ENCODE assay signal across 15 cellular contexts in genomic region chr13:37175996-37176395, GRCh38.
DNase-seq lines count a peak whose midpoint lies in the region; ATAC-seq and TF ChIP-seq lines count a peak whose summit lies in the region.
"Had no signal": no experiment of that assay in that cellular context is flagged by ENCODE, and none has a peak within 500 bp of the region (broad histone marks: within the 10 kb centered on the region; RNA-seq: fewer than 3 reads in every experiment).

No MANE protein-coding gene starts in this region.

- H3K9me3 Mint-ChIP-seq in activated naive CD4-positive, alpha-beta T cell treated with anti-CD3 and anti-CD28 coated beads for 36 hours: no peaks in the 10 kb centered on the region
- H3K9me3 Mint-ChIP-seq: T-helper 2 cell treated with Interferon-gamma antibody and Interleukin-4, amounts not matched to agents 5 μg/mL and 100 μg/mL, for 36 hours had no signal

- H3K4me3 ChIP-seq in right atrium auricular region: no peak overlapping the region

- no peaks in the 10 kb centered on the region for H3K4me1 Mint-ChIP-seq in activated naive CD4-positive, alpha-beta T cell treated with anti-CD3 and anti-CD28 coated beads for 36 hours (ENCODE audit: low read depth)

- H3K36me3 Mint-ChIP-seq in activated naive CD4-positive, alpha-beta T cell treated with anti-CD3 and anti-CD28 coated beads for 36 hours (ENCODE audit: low read depth): no peaks in the 10 kb centered on the region

- CTCF ChIA-PET in activated naive CD4-positive, alpha-beta T cell treated with anti-CD3 and anti-CD28 coated beads for 36 hours (lab: Charles Lee): no interaction called here

- H3K27me3 ChIP-seq in right atrium auricular region: no peaks in the 10 kb centered on the region

- H3K4me1 ChIP-seq in right atrium auricular region: no peaks in the 10 kb centered on the region

- H3K4me3 Mint-ChIP-seq in activated naive CD4-positive, alpha-beta T cell treated with anti-CD3 and anti-CD28 coated beads for 36 hours: no peak overlapping the region
- H3K4me3 Mint-ChIP-seq: T-helper 2 cell treated with Interferon-gamma antibody and Interleukin-4, amounts not matched to agents 5 μg/mL and 100 μg/mL, for 36 hours had no signal

- peak; percentile 87 for ATAC-seq in Right ventricle myocardium superior (ENCODE audit: poor library complexity)

- H3K27me3 Mint-ChIP-seq in activated naive CD4-positive, alpha-beta T cell treated with anti-CD3 and anti-CD28 coated beads for 36 hours (ENCODE audit: low read depth): peaks cover 4% of the 10 kb centered on the region

- no peak overlapping the region for H3K27ac ChIP-seq in right atrium auricular region

- intact Hi-C loops in Right ventricle myocardium superior (cut with DNase I): no loop called here
- intact Hi-C loops in activated naive CD4-positive, alpha-beta T cell treated with anti-CD3 and anti-CD28 coated beads for 36 hours (cut with micrococcal nuclease): no loop called here

- DNase-seq in Right ventricle myocardium superior (no peak), right atrium auricular region (ENCODE audit: low spot score) (no peak), dermis blood vessel endothelial cell (peak; percentile 79), lung microvascular endothelial cell (ENCODE audit: low read depth in 2 of 2) (peak; percentile 18 to 76), MV-4-11 (lab: John Stamatoyannopoulos, UW) (no peak), occipital lobe (lab: John Stamatoyannopoulos, UW) (no peak), GM19240 (ENCODE audit: insufficient read length, low spot score) (no peak)
- DNase-seq in activated naive CD4-positive, alpha-beta T cell treated with anti-CD3 and anti-CD28 coated beads for 36 hours: no peak
- DNase-seq: ACHN; activated naive CD4-positive, alpha-beta T cell treated with anti-CD3 and anti-CD28 coated beads, Interleukin-2, amount 50 U/mL, for 16 hours; DND-41; hippocampal formation; NCI-H2171; small intestine had no signal

- H3K27ac Mint-ChIP-seq in activated naive CD4-positive, alpha-beta T cell treated with anti-CD3 and anti-CD28 coated beads for 36 hours: no peak overlapping the region
- H3K27ac Mint-ChIP-seq: T-helper 2 cell treated with Interferon-gamma antibody and Interleukin-4, amounts not matched to agents 5 μg/mL and 100 μg/mL, for 36 hours had no signal

- no peak for TF ChIP-seq CTCF in right atrium auricular region (IDR thresholded peaks at IDR 0.05)

- no peaks in the 10 kb centered on the region for H3K36me3 ChIP-seq in right atrium auricular region

- no peaks in the 10 kb centered on the region for H3K9me3 ChIP-seq in right atrium auricular region

Comparison
In these comparisons a context has a peak if more than half of its experiments do, and no peak if none do; other contexts are left out.
1. DNase-seq: peak in dermis blood vessel endothelial cell (single experiment) and lung microvascular endothelial cell (2 of 2); none in Right ventricle myocardium superior (single experiment), right atrium auricular region (single experiment), MV-4-11 (single experiment), occipital lobe (single experiment), GM19240 (single experiment) and activated naive CD4-positive, alpha-beta T cell treated with anti-CD3 and anti-CD28 coated beads for 36 hours (single experiment).